ENCODE assay signal across 23 cellular contexts in the genomic region with DNA sequence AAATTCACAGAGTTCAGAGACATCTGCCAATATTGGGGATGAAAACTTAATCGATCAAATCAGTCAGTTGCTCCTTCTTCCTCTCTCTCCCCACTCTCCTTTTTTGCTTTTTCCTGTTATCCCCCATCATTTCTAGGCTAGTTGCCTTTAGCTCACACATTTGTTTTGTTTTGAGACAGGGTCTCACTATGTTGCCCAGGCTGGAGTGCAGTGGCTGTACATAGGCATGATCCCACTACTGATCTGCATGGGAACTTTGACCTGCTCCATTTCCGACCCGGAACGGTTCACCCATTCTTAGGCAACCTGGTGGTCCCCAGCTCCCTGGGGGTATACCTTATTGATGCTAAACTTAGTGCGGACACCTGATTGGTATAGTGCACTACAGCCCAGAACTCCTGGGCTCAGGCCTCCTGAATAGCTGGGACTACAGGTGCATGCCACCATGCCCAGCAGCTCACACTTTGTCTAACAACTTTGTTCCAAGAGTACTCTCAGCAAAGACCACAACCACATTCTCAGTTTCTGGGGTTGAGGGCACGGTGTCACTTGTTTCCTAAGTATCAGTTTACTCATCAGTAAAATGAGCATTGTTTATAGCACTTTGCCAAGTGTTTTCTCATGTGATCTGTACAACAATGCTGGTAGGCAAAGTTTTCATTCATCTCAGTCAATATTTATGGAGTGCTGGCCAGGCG. TPM values are rescaled to one million over a fixed set of nuclear protein-coding genes. Genes with fewer than 3 reads are reported as not detected.
DNase-seq lines count a peak whose midpoint lies in the region; ATAC-seq and TF ChIP-seq lines count a peak whose summit lies in the region.
"Had no signal": no experiment of that assay in that cellular context is flagged by ENCODE, and none has a peak within 500 bp of the region (broad histone marks: within the 10 kb centered on the region; RNA-seq: fewer than 3 reads in every experiment).

No MANE protein-coding gene starts in this region.

- no peak overlapping the region for H3K4me3 ChIP-seq in KMS-11 (IDR thresholded peaks at IDR 0.05; ENCODE audit: insufficient read depth, low read depth, low read length)
- H3K4me3 ChIP-seq: HAP-1, prostate gland, tibial artery had no signal

- no peaks in the 10 kb centered on the region for H3K36me3 ChIP-seq in KMS-11 (ENCODE audit: insufficient read depth)
- H3K36me3 ChIP-seq: HAP-1, prostate gland, tibial artery had no signal

- peak overlapping the region; percentile 67 for H3K4me2 ChIP-seq in KMS-11

- H3K27ac ChIP-seq in KMS-11 = peak overlapping the region; percentile 25; the same call in 1 of the 2 replicates
- H3K27ac ChIP-seq: C4-2B, prostate gland, tibial artery had no signal

- H3K27me3 Mint-ChIP-seq in activated T-cell treated with anti-CD3 and anti-CD28 coated beads, Interleukin-2, amount 50 U/mL, for 72 hours (ENCODE audit: low read depth) = no peaks in the 10 kb centered on the region
- no peaks in the 10 kb centered on the region for H3K27me3 Mint-ChIP-seq in stimulated activated naive B cell treated with anti-CD40 and anti-IgM and Interleukin-4, amounts not matched to agents 10 μg/mL and 1 μg/mL and 100 μg/mL, for 72 hours

- H4K20me1 ChIP-seq in KMS-11 (ENCODE audit: insufficient read depth) = no peaks in the 10 kb centered on the region

- H3K4me1 ChIP-seq in KMS-11 (ENCODE audit: low read depth, poor library complexity, severe bottlenecking) = peaks cover 68% of the 10 kb centered on the region
- H3K4me1 ChIP-seq: HAP-1, prostate gland, tibial artery had no signal

- H3K9ac ChIP-seq in KMS-11 = no peak overlapping the region

- peak overlapping the region in 1 of 2 donors; percentile 40 for H3K27ac Mint-ChIP-seq in activated naive CD4-positive, alpha-beta T cell treated with anti-CD3 and anti-CD28 coated beads, Interleukin-2, amount 50 U/mL, for 72 hours
- H3K27ac Mint-ChIP-seq in activated T-cell treated with anti-CD3 and anti-CD28 coated beads, Interleukin-2, amount 50 U/mL, for 72 hours = no peak overlapping the region
- H3K27ac Mint-ChIP-seq in stimulated activated naive B cell treated with anti-CD40 and anti-IgM and Interleukin-4, amounts not matched to agents 10 μg/mL and 1 μg/mL and 100 μg/mL, for 72 hours = no peak overlapping the region
- H3K27ac Mint-ChIP-seq: activated naive CD8-positive, alpha-beta T cell treated with anti-CD3 and anti-CD28 coated beads, Interleukin-2, amount 10 ng/mL, durations not matched to agents 7 days and 5 days had no signal

- H2AFZ ChIP-seq in KMS-11 (ENCODE audit: low read depth) = no peak overlapping the region

- no peaks in the 10 kb centered on the region for H3K79me2 ChIP-seq in KMS-11 (ENCODE audit: insufficient read depth, low read depth)

- no peak for TF ChIP-seq CTCF in KMS-11 (conservative IDR thresholded peaks at IDR 0.05; ENCODE audit: low read depth, low read length)

- peaks cover 37% of the 10 kb centered on the region for H3K4me1 Mint-ChIP-seq in activated T-cell treated with anti-CD3 and anti-CD28 coated beads, Interleukin-2, amount 50 U/mL, for 72 hours (ENCODE audit: low read depth)
- peaks cover 16 to 24% of the 10 kb centered on the region in 2 donors for H3K4me1 Mint-ChIP-seq in stimulated activated naive B cell treated with anti-CD40 and anti-IgM and Interleukin-4, amounts not matched to agents 10 μg/mL and 1 μg/mL and 100 μg/mL, for 72 hours

- ATAC-seq in activated naive CD4-positive, alpha-beta T cell treated with anti-CD3 and anti-CD28 coated beads, Interleukin-2, amount 50 U/mL, for 72 hours = peak; percentile 73 to 92
- peak; percentile 88 to 97 for ATAC-seq in activated T-cell treated with anti-CD3 and anti-CD28 coated beads, Interleukin-2, amount 50 U/mL, for 72 hours (replicated peaks in 1 of 2)
- ATAC-seq in stimulated activated naive B cell treated with anti-CD40 and anti-IgM and Interleukin-4, amounts not matched to agents 10 μg/mL and 1 μg/mL and 100 μg/mL, for 72 hours (replicated peaks) = peak; percentile 42 to 44
- ATAC-seq in Right ventricle myocardium inferior = no peak
- ATAC-seq: Panc1 had no signal

- peak in 1 of 2 donors; percentile 26 for DNase-seq in activated naive CD4-positive, alpha-beta T cell treated with anti-CD3 and anti-CD28 coated beads, Interleukin-2, amount 50 U/mL, for 72 hours (ENCODE audit: low spot score in 2 of 2)
- DNase-seq in activated naive CD4-positive, alpha-beta T cell treated with anti-CD3 and anti-CD28 coated beads, Interleukin-2, amount 50 U/mL, for 16 hours = no peak
- peak; percentile 42 to 70 for DNase-seq in activated T-cell treated with anti-CD3 and anti-CD28 coated beads, Interleukin-2, amount 50 U/mL, for 72 hours
- DNase-seq in stimulated activated naive B cell treated with anti-CD40 and anti-IgM and Interleukin-4, amounts not matched to agents 10 μg/mL and 1 μg/mL and 100 μg/mL, for 72 hours = no peak
- DNase-seq in COLO668 (lab: John Stamatoyannopoulos, UW; ENCODE audit: unreplicated experiment) (no peak), Right ventricle myocardium inferior (ENCODE audit: missing footprints) (no peak)
- DNase-seq: activated CD4-positive, CD25-positive, alpha-beta regulatory T cell treated with anti-CD3 and anti-CD28 coated beads, Interleukin-2, amount 50 U/mL, for 72 hours; activated naive CD8-positive, alpha-beta T cell treated with anti-CD3 and anti-CD28 coated beads, Interleukin-2, amount 10 ng/mL, durations not matched to agents 7 days and 5 days; Calu3; cerebellar nuclear complex; DND-41; effector CD4-positive, alpha-beta T cell; head of caudate nucleus; NCI-H1694 treated with DMSO at 0.1 percent for 48 hours; NCI-H2171 treated with DMSO at 0.1 percent for 48 hours; NCI-H524 treated with DMSO at 0.1 percent for 48 hours; stimulated activated naive CD4-positive, alpha-beta T cell treated with Interleukin-2 at 50 U/mL for 16 hours; tibial artery had no signal

- no peaks in the 10 kb centered on the region for H3K27me3 ChIP-seq in KMS-11 (ENCODE audit: insufficient read depth, low read depth)
- H3K27me3 ChIP-seq: tibial artery had no signal

- no peaks in the 10 kb centered on the region for H3K9me3 Mint-ChIP-seq in activated naive CD4-positive, alpha-beta T cell treated with anti-CD3 and anti-CD28 coated beads, Interleukin-2, amount 50 U/mL, for 72 hours
- no peaks in the 10 kb centered on the region for H3K9me3 Mint-ChIP-seq in activated T-cell treated with anti-CD3 and anti-CD28 coated beads, Interleukin-2, amount 50 U/mL, for 72 hours
- peaks cover 0 to 3% of the 10 kb centered on the region in 2 donors for H3K9me3 Mint-ChIP-seq in stimulated activated naive B cell treated with anti-CD40 and anti-IgM and Interleukin-4, amounts not matched to agents 10 μg/mL and 1 μg/mL and 100 μg/mL, for 72 hours
- H3K9me3 Mint-ChIP-seq: activated naive CD8-positive, alpha-beta T cell treated with anti-CD3 and anti-CD28 coated beads, Interleukin-2, amount 10 ng/mL, durations not matched to agents 7 days and 5 days had no signal

- peaks cover 0 to 13% of the 10 kb centered on the region in 2 donors for H3K36me3 Mint-ChIP-seq in activated naive CD4-positive, alpha-beta T cell treated with anti-CD3 and anti-CD28 coated beads, Interleukin-2, amount 50 U/mL, for 72 hours
- peaks cover 0 to 4% of the 10 kb centered on the region in 2 donors for H3K36me3 Mint-ChIP-seq in activated T-cell treated with anti-CD3 and anti-CD28 coated beads, Interleukin-2, amount 50 U/mL, for 72 hours (ENCODE audit: insufficient read depth in 2 of 2)
- H3K36me3 Mint-ChIP-seq in stimulated activated naive B cell treated with anti-CD40 and anti-IgM and Interleukin-4, amounts not matched to agents 10 μg/mL and 1 μg/mL and 100 μg/mL, for 72 hours = peaks cover 13 to 23% of the 10 kb centered on the region in 2 donors

- intact Hi-C loops in Right ventricle myocardium inferior (cut with DNase I) = no loop called here

- H3K4me3 Mint-ChIP-seq in activated T-cell treated with anti-CD3 and anti-CD28 coated beads, Interleukin-2, amount 50 U/mL, for 72 hours = peak overlapping the region in 1 of 2 donors; percentile 32
- no peak overlapping the region for H3K4me3 Mint-ChIP-seq in stimulated activated naive B cell treated with anti-CD40 and anti-IgM and Interleukin-4, amounts not matched to agents 10 μg/mL and 1 μg/mL and 100 μg/mL, for 72 hours
- H3K4me3 Mint-ChIP-seq: activated naive CD8-positive, alpha-beta T cell treated with anti-CD3 and anti-CD28 coated beads, Interleukin-2, amount 10 ng/mL, durations not matched to agents 7 days and 5 days had no signal

RNA-seq across cellular contexts. Expression of gene ELOA, which starts 6.7 kb away (rescaled TPM):
- 10 to 100 TPM; 30.9 to 33.4 TPM for total RNA-seq in activated naive CD4-positive, alpha-beta T cell treated with anti-CD3 and anti-CD28 coated beads, Interleukin-2, amount 50 U/mL, for 72 hours
- total RNA-seq in activated T-cell treated with anti-CD3 and anti-CD28 coated beads, Interleukin-2, amount 50 U/mL, for 72 hours = 10 to 100 TPM; 32.4 to 34.1 TPM
- total RNA-seq in Right ventricle myocardium inferior = 37.7 TPM

RNA-seq across cellular contexts. Expression of gene PITHD1, which starts 41.6 kb away (rescaled TPM):
- total RNA-seq in activated naive CD4-positive, alpha-beta T cell treated with anti-CD3 and anti-CD28 coated beads, Interleukin-2, amount 50 U/mL, for 72 hours = 10 to 100 TPM; 68.6 to 94.7 TPM
- 100 to 1,000 TPM in 1 of 2 donors, 10 to 100 TPM in 1; 83.2 to 107 TPM for total RNA-seq in activated T-cell treated with anti-CD3 and anti-CD28 coated beads, Interleukin-2, amount 50 U/mL, for 72 hours
- total RNA-seq in Right ventricle myocardium inferior = 42.7 TPM

RNA-seq across cellular contexts. Expression of gene RPL11, which starts 45.0 kb away (rescaled TPM):
- 1,000 to 10,000 TPM; 1,409 to 1,417 TPM for total RNA-seq in activated naive CD4-positive, alpha-beta T cell treated with anti-CD3 and anti-CD28 coated beads, Interleukin-2, amount 50 U/mL, for 72 hours
- total RNA-seq in activated T-cell treated with anti-CD3 and anti-CD28 coated beads, Interleukin-2, amount 50 U/mL, for 72 hours = 1,000 to 10,000 TPM; 1,532 to 1,644 TPM
- 681 TPM for total RNA-seq in Right ventricle myocardium inferior

RNA-seq across cellular contexts. Expression of gene LYPLA2, which starts 54.4 kb away (rescaled TPM):
- 10 to 100 TPM; 73.6 to 78.1 TPM for total RNA-seq in activated naive CD4-positive, alpha-beta T cell treated with anti-CD3 and anti-CD28 coated beads, Interleukin-2, amount 50 U/mL, for 72 hours
- total RNA-seq in activated T-cell treated with anti-CD3 and anti-CD28 coated beads, Interleukin-2, amount 50 U/mL, for 72 hours = 10 to 100 TPM; 63.4 to 71.5 TPM
- total RNA-seq in Right ventricle myocardium inferior = 32.1 TPM

Comparison
In these comparisons a context has a peak if more than half of its experiments do, and no peak if none do; other contexts are left out.
1. DNase-seq: peak in activated T-cell treated with anti-CD3 and anti-CD28 coated beads, Interleukin-2, amount 50 U/mL, for 72 hours (2 of 2); none in activated naive CD4-positive, alpha-beta T cell treated with anti-CD3 and anti-CD28 coated beads, Interleukin-2, amount 50 U/mL, for 16 hours (single experiment), stimulated activated naive B cell treated with anti-CD40 and anti-IgM and Interleukin-4, amounts not matched to agents 10 μg/mL and 1 μg/mL and 100 μg/mL, for 72 hours (single experiment), COLO668 (single experiment) and Right ventricle myocardium inferior (single experiment).